Comparison of ENCODE assay signal across 22 cellular contexts in genomic region chr16:62967606-62968005, GRCh38.
"Had no signal": no experiment of that assay in that cellular context is flagged by ENCODE, and none has a peak within 500 bp of the region (broad histone marks: within the 10 kb centered on the region; RNA-seq: fewer than 3 reads in every experiment).

No MANE protein-coding gene starts in this region.

- H3K9me3 ChIP-seq: esophagus muscularis mucosa, gastroesophageal sphincter, ovary, stomach, thoracic aorta, transverse colon had no signal

- H3K27ac ChIP-seq: coronary artery, esophagus muscularis mucosa, gastroesophageal sphincter, neural progenitor cell, ovary, stomach, thoracic aorta, transverse colon had no signal

- DNase-seq: effector CD4-positive, alpha-beta T cell; endodermal cell; left colon; left ventricle myocardium superior; mesenchymal stem cell; midbrain; nucleus accumbens; ovary; right cardiac atrium; small intestine; stimulated activated CD4-positive, alpha-beta T cell treated with anti-CD3 and anti-CD28 coated beads, Interleukin-12 subunit alpha, Interleukin-12 subunit beta, amount 100 ng/mL, for 4 hours; stimulated activated naive CD4-positive, alpha-beta T cell; stomach; substantia nigra; transverse colon had no signal

- H3K27me3 ChIP-seq: esophagus muscularis mucosa, gastroesophageal sphincter, neural progenitor cell, ovary, stomach, transverse colon had no signal

- H3K4me3 ChIP-seq: coronary artery, esophagus muscularis mucosa, gastroesophageal sphincter, lung, neural progenitor cell, ovary, stomach, thoracic aorta, transverse colon had no signal

- ATAC-seq: gastroesophageal sphincter; left colon; left ventricle myocardium superior; natural killer cell treated with Interleukin-12 subunit alpha and Interleukin-12 subunit beta and Interleukin-15 and Interleukin-18, amount 100 ng/mL, for 72 hours; right cardiac atrium had no signal

- H3K36me3 ChIP-seq: esophagus muscularis mucosa, gastroesophageal sphincter, neural progenitor cell, ovary, stomach, thoracic aorta, transverse colon had no signal

- H3K4me1 ChIP-seq: esophagus muscularis mucosa, gastroesophageal sphincter, neural progenitor cell, transverse colon had no signal
